ENCODE assay signal across 8 cellular contexts in the genomic region with DNA sequence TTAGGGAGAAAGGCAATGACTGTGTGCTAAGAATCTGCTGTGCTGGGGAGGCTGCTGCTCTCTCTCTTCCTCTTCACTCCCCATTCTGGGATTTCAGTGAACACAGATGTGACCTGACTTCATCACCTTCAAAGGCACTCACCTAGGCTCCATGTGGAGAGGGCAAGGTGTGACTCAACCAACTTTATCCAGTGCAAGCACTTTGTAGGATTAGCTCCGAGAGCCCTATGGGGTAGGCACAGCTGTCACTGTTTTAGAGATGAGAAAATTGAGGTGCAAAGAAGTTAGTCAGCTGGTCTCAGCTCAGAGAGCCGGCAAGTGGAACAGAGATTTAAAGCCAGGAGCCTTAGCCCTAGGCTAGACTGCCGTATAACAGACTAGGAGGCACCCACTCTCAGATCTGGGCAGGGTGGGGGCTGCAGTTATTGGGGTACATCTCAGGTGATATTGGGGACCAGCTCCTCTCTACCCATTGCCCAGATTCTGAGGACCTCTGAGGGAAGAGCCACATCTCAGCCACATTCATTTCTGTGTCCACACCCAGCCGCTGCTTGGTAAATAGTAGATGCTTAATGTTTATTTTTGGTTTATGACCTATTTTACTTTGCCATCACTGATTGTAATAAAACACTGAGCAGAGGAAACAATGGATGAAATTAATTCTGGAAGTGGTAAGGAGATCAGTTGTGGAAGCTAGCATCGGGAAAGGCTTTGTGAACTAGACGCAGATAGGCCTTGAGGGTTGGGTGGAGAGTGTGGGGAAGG.
DNase-seq lines count a peak whose midpoint lies in the region.

No MANE protein-coding gene starts in this region.

- H3K4me3 ChIP-seq in Karpas-422 (ENCODE audit: low read length) (peak overlapping the region; percentile 53; the same call in 1 of the 2 replicates), neuronal stem cell (ENCODE audit: low read length in 2 of 2) (no peak overlapping the region)

- no peak overlapping the region for H2BK12ac ChIP-seq in neuronal stem cell (ENCODE audit: low read length)

- no peak overlapping the region for H3K23ac ChIP-seq in neuronal stem cell (ENCODE audit: low read depth, low read length, poor library complexity)

- peaks cover 89% of the 10 kb centered on the region for H3K4me1 ChIP-seq in Karpas-422 (ENCODE audit: low read length)
- H3K4me1 ChIP-seq in neuronal stem cell (ENCODE audit: control insufficient read depth in 2 of 2, insufficient read depth in 1 of 2, low read depth in 1 of 2, low read length in 2 of 2) = peaks cover 9 to 27% of the 10 kb centered on the region in 2 donors

- H3K27ac ChIP-seq in Karpas-422 (ENCODE audit: low read length) (peak overlapping the region; percentile 99), angular gyrus (ENCODE audit: low read depth, low read length) (peak overlapping the region; percentile 73), neuronal stem cell (replicated peaks; ENCODE audit: low read length) (no peak overlapping the region)

- H3K36me3 ChIP-seq in Karpas-422 (ENCODE audit: insufficient read depth, low read length) (peaks cover 12% of the 10 kb centered on the region; the same call in 1 of the 2 replicates), neuronal stem cell (replicated peaks in 1 of 2; ENCODE audit: control insufficient read depth in 2 of 2, insufficient read depth in 2 of 2, low read length in 2 of 2) (peaks cover 3 to 30% of the 10 kb centered on the region in 2 donors)

- H3K9me3 ChIP-seq in Karpas-422 (ENCODE audit: low read length) (no peaks in the 10 kb centered on the region; the same call in 1 of the 2 replicates), neuronal stem cell (replicated peaks in 1 of 2; ENCODE audit: control insufficient read depth in 2 of 2, insufficient read depth in 1 of 2, low read depth in 1 of 2, low read length in 2 of 2) (no peaks in the 10 kb centered on the region)

- peak overlapping the region; percentile 74 for H3K9ac ChIP-seq in Karpas-422 (ENCODE audit: low read length)
- H3K9ac ChIP-seq in neuronal stem cell (ENCODE audit: low read depth, low read length, poor library complexity) = no peak overlapping the region

- H3K27me3 ChIP-seq in Karpas-422 (ENCODE audit: low read length) = no peaks in the 10 kb centered on the region
- no peaks in the 10 kb centered on the region for H3K27me3 ChIP-seq in neuronal stem cell (ENCODE audit: control insufficient read depth in 3 of 3, insufficient read depth in 3 of 3, low read depth in 1 of 3, low read length in 3 of 3)

- no peak overlapping the region for H4K8ac ChIP-seq in neuronal stem cell (ENCODE audit: low read depth, low read length)

- H2AK5ac ChIP-seq in neuronal stem cell (ENCODE audit: low read depth, low read length) = no peak overlapping the region

- no peak overlapping the region for H2BK120ac ChIP-seq in neuronal stem cell (ENCODE audit: low read depth, low read length)

- H2BK5ac ChIP-seq in neuronal stem cell (ENCODE audit: low read length) = no peak overlapping the region

- peak overlapping the region; percentile 6 for H3K18ac ChIP-seq in neuronal stem cell (ENCODE audit: low read length)

- no CpG with 5 or more reads among the region's 6 CpGs for WGBS in neuronal stem cell (ENCODE audit: extremely low coverage in 2 of 2, insufficient read length in 2 of 2, insufficient replicate concordance in 1 of 2), 2 donors

- H3K4ac ChIP-seq in neuronal stem cell (ENCODE audit: low read length) = no peak overlapping the region

- H2AFZ ChIP-seq in Karpas-422 (ENCODE audit: low read length) (no peak overlapping the region), neuronal stem cell (ENCODE audit: low read length) (no peak overlapping the region)

- H3K4me2 ChIP-seq in Karpas-422 (ENCODE audit: low read depth, low read length, poor library complexity, severe bottlenecking) = peak overlapping the region; percentile 70
- no peak overlapping the region for H3K4me2 ChIP-seq in neuronal stem cell (ENCODE audit: insufficient read depth, low read length, poor library complexity, severe bottlenecking)

- peaks cover 24% of the 10 kb centered on the region; the same call in 1 of the 2 replicates for H3K79me2 ChIP-seq in Karpas-422 (ENCODE audit: low read length)

- H4K20me1 ChIP-seq in Karpas-422 (ENCODE audit: insufficient read depth, low read depth, low read length) = no peaks in the 10 kb centered on the region

- peaks cover 6% of the 10 kb centered on the region for H3K79me1 ChIP-seq in neuronal stem cell (ENCODE audit: low read depth, low read length)

- H2BK15ac ChIP-seq in neuronal stem cell (ENCODE audit: low read length) = no peak overlapping the region

- peak; percentile 11 for DNase-seq in DMS53 treated with DMSO at 0.1 percent for 48 hours (lab: John Stamatoyannopoulos, UW; ENCODE audit: unreplicated experiment)
- no peak for DNase-seq in Karpas-422
- no peak for DNase-seq in neuronal stem cell (ENCODE audit: low spot score)
- no peak for DNase-seq in LoVo (ENCODE audit: low spot score)
- DNase-seq in NCI-H1105 (lab: John Stamatoyannopoulos, UW) = no peak
- DNase-seq in superior temporal gyrus (ENCODE audit: extremely low spot score) = no peak
- DNase-seq in COLO829 (ENCODE audit: low spot score) = no peak

- no peak overlapping the region for H4K91ac ChIP-seq in neuronal stem cell (ENCODE audit: low read depth, low read length, poor library complexity)

- no peaks in the 10 kb centered on the region for H3K9me2 ChIP-seq in Karpas-422 (replicated peaks; ENCODE audit: insufficient read depth, low read length)

- no peak overlapping the region for H3K14ac ChIP-seq in neuronal stem cell (ENCODE audit: low read length)
